In the genomic region with DNA sequence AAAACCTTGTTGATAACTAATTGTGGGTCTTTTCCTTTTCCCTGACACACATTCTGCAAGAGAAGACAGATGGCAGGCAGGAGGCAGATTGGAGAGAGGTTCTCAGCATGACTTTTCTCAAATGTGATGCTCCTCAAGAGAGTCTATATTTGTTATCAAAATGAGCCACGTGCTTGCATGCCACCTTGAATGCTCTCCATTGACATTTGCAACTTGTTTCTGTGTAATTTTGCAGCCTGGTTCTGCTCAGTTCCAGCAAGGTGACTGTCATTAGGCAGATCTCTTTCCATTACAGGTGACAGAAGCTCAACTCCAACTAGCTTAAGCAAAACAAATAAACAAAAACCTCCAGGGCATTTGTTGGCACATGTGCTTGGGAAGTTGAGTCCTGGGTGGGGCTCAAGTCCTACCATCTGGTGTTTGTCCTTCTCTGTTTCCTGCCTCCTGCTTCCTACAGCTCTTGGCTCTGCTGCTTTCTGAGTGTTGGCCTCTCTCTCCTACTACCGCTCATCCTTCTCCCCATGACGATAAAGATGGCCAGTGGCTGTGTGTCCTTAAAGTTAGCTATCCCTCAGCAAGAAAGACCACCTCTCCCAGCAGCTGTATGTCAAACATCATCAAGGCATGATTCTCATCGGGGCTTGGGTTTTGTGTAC, we compare ENCODE assay signal across 12 cellular contexts. TPM values are rescaled to one million over a fixed set of nuclear protein-coding genes. Genes with fewer than 3 reads are reported as not detected.
DNase-seq lines count a peak whose midpoint lies in the region; ATAC-seq and TF ChIP-seq lines count a peak whose summit lies in the region.
"Had no signal": no experiment of that assay in that cellular context is flagged by ENCODE, and none has a peak within 500 bp of the region (broad histone marks: within the 10 kb centered on the region; RNA-seq: fewer than 3 reads in every experiment).

No MANE protein-coding gene starts in this region.

- H3K27me3 ChIP-seq in left ventricle myocardium inferior (ENCODE audit: low read depth) (no peaks in the 10 kb centered on the region), thyroid gland (no peaks in the 10 kb centered on the region)

- H3K4me1 ChIP-seq in left ventricle myocardium inferior (peaks cover 71% of the 10 kb centered on the region), thyroid gland (peaks cover 11 to 15% of the 10 kb centered on the region in 2 donors)

- DNase-seq in NCI-H748 (lab: John Stamatoyannopoulos, UW; ENCODE audit: unreplicated experiment) (peak; percentile 70), NCI-H748 treated with DMSO at 0.1 percent for 48 hours (lab: John Stamatoyannopoulos, UW) (no peak), left ventricle myocardium inferior (no peak), thyroid gland (no peak)
- no peak for DNase-seq in activated naive CD4-positive, alpha-beta T cell (lab: John Stamatoyannopoulos, UW)
- DNase-seq: activated CD8-positive, alpha-beta memory T cell treated with anti-CD3 and anti-CD28 coated beads for 24 hours; DND-41; effector CD8-positive, alpha-beta T cell had no signal

- no peak for TF ChIP-seq POLR2A in thyroid gland (IDR thresholded peaks at IDR 0.05)

- H3K27me3 Mint-ChIP-seq in activated T-helper 17 cell treated with anti-CD3 and anti-CD28 coated beads, Interleukin-2, amount 50 U/mL, for 72 hours: no peaks in the 10 kb centered on the region

- H3K27ac Mint-ChIP-seq in activated T-helper 17 cell treated with anti-CD3 and anti-CD28 coated beads, Interleukin-2, amount 50 U/mL, for 72 hours: peak overlapping the region; percentile 77

- H3K36me3 ChIP-seq in left ventricle myocardium inferior: no peaks in the 10 kb centered on the region
- H3K36me3 ChIP-seq in thyroid gland: no peaks in the 10 kb centered on the region

- intact Hi-C loops in left ventricle myocardium inferior (cut with micrococcal nuclease) (no loop called here), thyroid gland (cut with DNase I) (no loop called here)

- ATAC-seq in activated T-helper 17 cell treated with anti-CD3 and anti-CD28 coated beads, Interleukin-2, amount 50 U/mL, for 72 hours (replicated peaks): no peak
- no peak for ATAC-seq in HG02970 (IDR thresholded peaks at IDR 0.05; ENCODE audit: low FRiP score, unreplicated experiment)
- no peak for ATAC-seq in GM18907 (IDR thresholded peaks at IDR 0.05; ENCODE audit: unreplicated experiment)

- H3K9me3 ChIP-seq in left ventricle myocardium inferior (replicated peaks) (no peaks in the 10 kb centered on the region), thyroid gland (no peaks in the 10 kb centered on the region)

- H3K9me3 Mint-ChIP-seq in activated T-helper 17 cell treated with anti-CD3 and anti-CD28 coated beads, Interleukin-2, amount 50 U/mL, for 72 hours: no peaks in the 10 kb centered on the region
- H3K9me3 Mint-ChIP-seq: neural crest cell had no signal

- H3K4me3 ChIP-seq in left ventricle myocardium inferior: no peak overlapping the region
- H3K4me3 ChIP-seq in thyroid gland (replicated peaks in 1 of 3): no peak overlapping the region

- no peak overlapping the region for H3K4me3 Mint-ChIP-seq in activated T-helper 17 cell treated with anti-CD3 and anti-CD28 coated beads, Interleukin-2, amount 50 U/mL, for 72 hours
- H3K4me3 Mint-ChIP-seq: neural crest cell had no signal

- H3K27ac ChIP-seq in left ventricle myocardium inferior (replicated peaks): peak overlapping the region; percentile 77
- H3K27ac ChIP-seq in thyroid gland: peak overlapping the region in 2 of 3 donors; percentile 8 to 43

- WGBS in thyroid gland, 2 donors: 70 to 81% methylated on average over 4 of the region's 4 CpGs

- no peak for TF ChIP-seq CTCF in left ventricle myocardium inferior (IDR thresholded peaks at IDR 0.05; ENCODE audit: borderline replicate concordance)
- no peak for TF ChIP-seq CTCF in thyroid gland (IDR thresholded peaks at IDR 0.05)

- H3K36me3 Mint-ChIP-seq in activated T-helper 17 cell treated with anti-CD3 and anti-CD28 coated beads, Interleukin-2, amount 50 U/mL, for 72 hours (ENCODE audit: low read depth): no peaks in the 10 kb centered on the region

- H3K4me1 Mint-ChIP-seq in activated T-helper 17 cell treated with anti-CD3 and anti-CD28 coated beads, Interleukin-2, amount 50 U/mL, for 72 hours: peaks cover 14% of the 10 kb centered on the region

RNA-seq across cellular contexts. Expression of a gene that starts 56.7 kb away (rescaled TPM):
- total RNA-seq in activated T-helper 17 cell treated with anti-CD3 and anti-CD28 coated beads, Interleukin-2, amount 50 U/mL, for 72 hours: 10 to 100 TPM; 18.9 to 28.2 TPM
- total RNA-seq in left ventricle myocardium inferior (52.8 TPM), thyroid gland (10 to 100 TPM in 3 of 4 donors, 1 to 10 TPM in 1; 9.2 to 27.3 (median 15.0) TPM)
